In genomic region chr19:17780781-17781180, GRCh38 we compare ENCODE assay signal across 25 cellular contexts. TPM values are rescaled to one million over a fixed set of nuclear protein-coding genes. Genes with fewer than 3 reads are reported as not detected.
A peak's percentile ranks its signal among the peaks of the same experiment; 100 is the strongest.
DNase-seq lines count a peak whose midpoint lies in the region; ATAC-seq, FAIRE-seq and TF ChIP-seq lines count a peak whose summit lies in the region.
"Had no signal": no experiment of that assay in that cellular context is flagged by ENCODE, and none has a peak within 500 bp of the region (broad histone marks: within the 10 kb centered on the region; RNA-seq: fewer than 3 reads in every experiment).

No MANE protein-coding gene starts in this region.

- H3K4me3 ChIP-seq in HEK293 (ENCODE audit: low read depth, low read length) (no peak overlapping the region), H1 (ENCODE audit: extremely low read depth in 1 of 4, insufficient read depth in 2 of 4, low read depth in 3 of 4, low read length in 4 of 4) (no peak overlapping the region), transverse colon (no peak overlapping the region)
- H3K4me3 ChIP-seq: BLaER1 treated with 17β-estradiol and CSF1 and Interleukin-3, amounts not matched to agents 10 nM and 100 nM; GM12878; GM23248 had no signal

- TF ChIP-seq POLR2A in H1 (IDR thresholded peaks at IDR 0.05; ENCODE audit: control extremely low read depth in 1 of 2, low read depth in 2 of 2, low read length in 2 of 2), result no peak
- no peak for TF ChIP-seq POLR2A in transverse colon (IDR thresholded peaks at IDR 0.05)

- H3K14ac ChIP-seq in H1 (ENCODE audit: insufficient read length), result no peak overlapping the region

- H2AK5ac ChIP-seq in H1 (ENCODE audit: low read depth, low read length), result peak overlapping the region; percentile 90; the same call in 1 of the 2 replicates

- CTCF ChIA-PET in HEK293 (lab: Yijun Ruan, JAX), result interaction anchor here (0.6 to 1.4 kb wide), 2 partner anchors 22 to 75 kb away, joined by 3 to 4 read pairs; no protein-coding TSS in a partner anchor
- CTCF ChIA-PET in H1 (lab: Charles Lee; ENCODE audit: partially characterized antibody), result interaction anchor here (1.5 to 3.0 kb wide), 2 partner anchors 14 to 23 kb away, joined by 3 to 12 read pairs; no protein-coding TSS in a partner anchor

- POLR2A ChIA-PET in HEK293 (lab: Yijun Ruan, JAX), result no interaction called here
- POLR2A ChIA-PET in H1 (lab: Charles Lee; ENCODE audit: partially characterized antibody), result interaction anchor here (0.5 to 2.1 kb wide), 2 partner anchors 85 to 243 kb away, joined by 3 to 5 read pairs; no protein-coding TSS in a partner anchor

- H3K27ac ChIP-seq in HEK293 (ENCODE audit: extremely low read depth, low read depth, low read length), result no peak overlapping the region
- H3K27ac ChIP-seq in H1 (ENCODE audit: low read depth, low read length), result no peak overlapping the region
- H3K27ac ChIP-seq in transverse colon, result no peak overlapping the region
- H3K27ac ChIP-seq: BLaER1 treated with 17β-estradiol and CSF1 and Interleukin-3, amounts not matched to agents 10 nM and 100 nM; GM23248 had no signal

- no peak overlapping the region for H2BK20ac ChIP-seq in H1 (ENCODE audit: low read length)

- no peaks in the 10 kb centered on the region for H3K4me1 ChIP-seq in HEK293 (ENCODE audit: control insufficient read depth, insufficient read depth, low read length)
- peaks cover 0 to 12% (median 9%) of the 10 kb centered on the region in 4 experiments; a peak in 6 of 7 replicates for H3K4me1 ChIP-seq in H1 (replicated peaks in 1 of 4; ENCODE audit: control insufficient read depth in 3 of 4, insufficient read depth in 4 of 4, low read length in 3 of 4)
- peaks cover 0 to 16% (median 12%) of the 10 kb centered on the region in 4 donors for H3K4me1 ChIP-seq in transverse colon
- H3K4me1 ChIP-seq: BE2C had no signal

- no peak overlapping the region for H3K56ac ChIP-seq in H1 (replicated peaks; ENCODE audit: insufficient read length, low read depth, low read length)

- in situ Hi-C loops in transverse colon (cut with MboI; ENCODE audit: low pct_ligation_motif_present in 1 of 4, low pct_unique_long_range_greater_than_20kb in 1 of 4, low sequenced_read_pairs in 3 of 4), result no loop called here

- H3K23ac ChIP-seq in H1 (ENCODE audit: insufficient read length), result no peak overlapping the region

- no peaks in the 10 kb centered on the region for H3K79me2 ChIP-seq in H1 (ENCODE audit: control insufficient read depth in 1 of 2, insufficient read depth in 2 of 2, low read length in 2 of 2)

- peaks cover 9% of the 10 kb centered on the region for H3K23me2 ChIP-seq in H1 (ENCODE audit: low read depth, low read length)

- no peak overlapping the region for H2BK12ac ChIP-seq in H1 (ENCODE audit: low read depth, low read length)

- no peak for DNase-seq in H1 (ENCODE audit: low read depth in 1 of 2, low spot score in 2 of 2)
- DNase-seq in stimulated activated naive B cell treated with anti-CD40 and anti-IgM and Interleukin-4, amounts not matched to agents 10 μg/mL and 1 μg/mL and 100 μg/mL, for 72 hours, result no peak
- no peak for DNase-seq in transverse colon
- DNase-seq in activated CD4-positive, alpha-beta T cell treated with anti-CD3 and anti-CD28 coated beads, Interleukin-2, amount 50 U/mL, for 48 hours, result no peak
- DNase-seq: BE2C; CD4-positive, alpha-beta T cell; CD8-positive, alpha-beta memory T cell; DMS 273 treated with DMSO at 0.1 percent for 48 hours; DMS79; EL; GDM1; GM23248; H9; HFFc6 had no signal

- no peak for ATAC-seq in stimulated activated naive B cell treated with anti-CD40 and anti-IgM and Interleukin-4, amounts not matched to agents 10 μg/mL and 1 μg/mL and 100 μg/mL, for 72 hours (replicated peaks)
- no peak for ATAC-seq in HG03025 (IDR thresholded peaks at IDR 0.05; ENCODE audit: low FRiP score, unreplicated experiment)
- ATAC-seq: GM12878, HCT116 had no signal

- H3K4me2 ChIP-seq in H1 (ENCODE audit: insufficient read depth in 1 of 2, low read depth in 2 of 2, low read length in 2 of 2), result no peak overlapping the region
- H3K4me2 ChIP-seq: BLaER1 treated with 17β-estradiol and CSF1 and Interleukin-3, amounts not matched to agents 10 nM and 100 nM had no signal

- peaks cover 40 to 53% of the 10 kb centered on the region in 2 donors for H3K4me1 Mint-ChIP-seq in stimulated activated naive B cell treated with anti-CD40 and anti-IgM and Interleukin-4, amounts not matched to agents 10 μg/mL and 1 μg/mL and 100 μg/mL, for 72 hours

- peaks cover 0 to 2% of the 10 kb centered on the region in 2 experiments for H4K20me1 ChIP-seq in H1 (replicated peaks in 1 of 2; ENCODE audit: control insufficient read depth in 1 of 2, insufficient read depth in 2 of 2, low read length in 2 of 2)

- H3K27ac Mint-ChIP-seq in stimulated activated naive B cell treated with anti-CD40 and anti-IgM and Interleukin-4, amounts not matched to agents 10 μg/mL and 1 μg/mL and 100 μg/mL, for 72 hours, result peak overlapping the region; percentile 65
- H3K27ac Mint-ChIP-seq: CD4-positive, alpha-beta T cell; H9; HFFc6 had no signal

- H3K36me3 ChIP-seq in HEK293 (ENCODE audit: control insufficient read depth in 2 of 2, insufficient read depth in 1 of 2, low read length in 2 of 2) (no peaks in the 10 kb centered on the region), H1 (ENCODE audit: control insufficient read depth in 2 of 4, insufficient read depth in 4 of 4, low read length in 3 of 4) (peaks cover 0 to 3% (median 0%) of the 10 kb centered on the region in 4 experiments; a peak in 2 of 8 replicates), transverse colon (no peaks in the 10 kb centered on the region)
- H3K36me3 ChIP-seq: BE2C had no signal

- no peak overlapping the region for H3K9ac ChIP-seq in H1 (replicated peaks in 1 of 4; ENCODE audit: extremely low read depth in 1 of 4, low read depth in 3 of 4, low read length in 3 of 4)
- H3K9ac ChIP-seq: BLaER1 treated with 17β-estradiol and CSF1 and Interleukin-3, amounts not matched to agents 10 nM and 100 nM; GM23248 had no signal

- peaks cover 0 to 3% of the 10 kb centered on the region in 2 donors for H3K9me3 Mint-ChIP-seq in stimulated activated naive B cell treated with anti-CD40 and anti-IgM and Interleukin-4, amounts not matched to agents 10 μg/mL and 1 μg/mL and 100 μg/mL, for 72 hours
- H3K9me3 Mint-ChIP-seq: CD4-positive, alpha-beta T cell; CD8-positive, alpha-beta memory T cell; HFFc6 had no signal

- no peak overlapping the region for H3K4me3 Mint-ChIP-seq in stimulated activated naive B cell treated with anti-CD40 and anti-IgM and Interleukin-4, amounts not matched to agents 10 μg/mL and 1 μg/mL and 100 μg/mL, for 72 hours
- H3K4me3 Mint-ChIP-seq: CD14-positive monocyte; CD4-positive, alpha-beta T cell; CD8-positive, alpha-beta memory T cell; H9; HFFc6 had no signal

- intact Hi-C loops in transverse colon (cut with DNase I; ENCODE audit: low total_unique reads), result no loop called here

- TF ChIP-seq CTCF in HEK293 (tag by site-specific recombination; IDR thresholded peaks at IDR 0.05) (no peak), H1 (IDR thresholded peaks at IDR 0.05; ENCODE audit: control extremely low read depth in 1 of 3, insufficient read depth in 1 of 3, low read depth in 1 of 3, low read length in 3 of 3) (no peak), transverse colon (IDR thresholded peaks at IDR 0.05) (no peak)

- H3K18ac ChIP-seq in H1 (ENCODE audit: extremely low read depth, low read length), result no peak overlapping the region

- H4K8ac ChIP-seq in H1 (ENCODE audit: extremely low read depth, insufficient read depth, low read length), result no peak overlapping the region

- no peak overlapping the region for H3K4ac ChIP-seq in H1 (replicated peaks; ENCODE audit: insufficient read length, low read depth, low read length)

- H3K36me3 Mint-ChIP-seq in stimulated activated naive B cell treated with anti-CD40 and anti-IgM and Interleukin-4, amounts not matched to agents 10 μg/mL and 1 μg/mL and 100 μg/mL, for 72 hours, result peaks cover 53 to 66% of the 10 kb centered on the region in 2 donors

- no peak overlapping the region for H2AFZ ChIP-seq in H1 (ENCODE audit: low read length)
- H2AFZ ChIP-seq: GM23248 had no signal

- 76% methylated on average over 2 of the region's 2 CpGs; no CpG with 5 or more reads in 1 of the 2 experiments for WGBS in H1 (ENCODE audit: extremely low coverage in 1 of 2, insufficient coverage in 1 of 2, insufficient read length in 1 of 2, insufficient replicate concordance in 2 of 2, low coverage in 1 of 2, low lambda C conversion rate in 2 of 2, missing lambda C conversion rate in 1 of 2), 2 experiments
- WGBS in transverse colon (ENCODE audit: low coverage in 1 of 2), 2 donors, result 83 to 91% methylated on average over 1 to 2 of the region's 2 CpGs

- H2BK5ac ChIP-seq in H1 (ENCODE audit: low read depth, low read length), result no peak overlapping the region

- H2BK15ac ChIP-seq in H1 (ENCODE audit: low read length), result no peak overlapping the region

- H3K9me3 ChIP-seq in HEK293 (ENCODE audit: control insufficient read depth, insufficient read depth, low read depth, low read length), result no peaks in the 10 kb centered on the region
- no peaks in the 10 kb centered on the region for H3K9me3 ChIP-seq in H1 (ENCODE audit: insufficient read depth in 2 of 2, low read depth in 1 of 2, low read length in 1 of 2)
- no peaks in the 10 kb centered on the region for H3K9me3 ChIP-seq in transverse colon
- H3K9me3 ChIP-seq: BE2C had no signal

- no peak overlapping the region for H4K5ac ChIP-seq in H1 (ENCODE audit: insufficient read length, low read depth, low read length)

- TF ChIP-seq RAD21 in H1 (IDR thresholded peaks at IDR 0.05 in 1 of 2, conservative IDR thresholded peaks at IDR 0.05 in 1 of 2; ENCODE audit: low read depth in 2 of 2, low read length in 2 of 2), result no peak

- FAIRE-seq in H1 (lab: Jason Lieb, UNC), result no peak
- FAIRE-seq: D721Med, GM12878, GM19239 had no signal

- peaks cover 9% of the 10 kb centered on the region for H3K79me1 ChIP-seq in H1 (ENCODE audit: low read depth, low read length)

- no peaks in the 10 kb centered on the region for H3K27me3 ChIP-seq in H1 (replicated peaks in 1 of 4; ENCODE audit: control insufficient read depth in 3 of 4, extremely low read depth in 1 of 4, insufficient read depth in 3 of 4, low read length in 3 of 4)
- peaks cover 20% of the 10 kb centered on the region for H3K27me3 ChIP-seq in transverse colon
- H3K27me3 ChIP-seq: BE2C; BLaER1 treated with 17β-estradiol and CSF1 and Interleukin-3, amounts not matched to agents 10 nM and 100 nM had no signal

- H3K27me3 Mint-ChIP-seq in stimulated activated naive B cell treated with anti-CD40 and anti-IgM and Interleukin-4, amounts not matched to agents 10 μg/mL and 1 μg/mL and 100 μg/mL, for 72 hours, result no peaks in the 10 kb centered on the region
- H3K27me3 Mint-ChIP-seq: CD4-positive, alpha-beta T cell had no signal

- no peak overlapping the region for H4K91ac ChIP-seq in H1 (replicated peaks; ENCODE audit: insufficient read length, low read length)

- no peak overlapping the region for H2BK120ac ChIP-seq in H1 (replicated peaks; ENCODE audit: low read depth, low read length)

- TF ChIP-seq EP300 in H1 (IDR thresholded peaks at IDR 0.05; ENCODE audit: borderline replicate concordance in 1 of 2, low read depth in 2 of 2, low read length in 2 of 2) (no peak), transverse colon (IDR thresholded peaks at IDR 0.05; ENCODE audit: low read depth) (no peak)

RNA-seq across cellular contexts. Expression of gene B3GNT3, which starts 14.2 kb away (rescaled TPM):
- 1.5 and 1.8 TPM in 2 replicates for total RNA-seq in H1 (2021; fragmentation: NEBNext Ultra II Directional; extraction: Animal tissue kit (Norgen Biotek cat#: 25700))
- polyA plus RNA-seq in H1 (2011; rRNA removed), result 1.5 and 2.1 TPM in 2 replicates
- polyA plus RNA-seq in H1 (2011; cell fraction: cytosol; rRNA removed), result 0.96 TPM
- polyA plus RNA-seq in H1 (2011; cell fraction: nucleus; rRNA removed), result 1.6 TPM
- polyA plus RNA-seq in H1 (2012, experiment 1 of 2), result 0.86 to 2.0 TPM (median 1.5 TPM) in 4 replicates
- polyA plus RNA-seq in H1 (2012, experiment 2 of 2), result 1.5 TPM
- 2.6 TPM for polyA plus RNA-seq in H1 (2013, experiment 1 of 2)
- 2.9 TPM for polyA plus RNA-seq in H1 (2013, experiment 2 of 2)
- 1.4 and 1.5 TPM in 2 replicates for polyA minus RNA-seq in H1 (2011; rRNA and poly(A)+ RNA removed)
- polyA minus RNA-seq in H1 (2011; cell fraction: cytosol; rRNA and poly(A)+ RNA removed), result 1.6 TPM
- 0.60 TPM for polyA minus RNA-seq in H1 (2011; cell fraction: nucleus; rRNA and poly(A)+ RNA removed)
- total RNA-seq in transverse colon, result 100 to 1,000 TPM in 3 of 4 donors, 10 to 100 TPM in 1; 52.1 to 180 (median 144) TPM
- total RNA-seq: A172; CD8-positive, alpha-beta memory T cell; GM12878; GM23248; H4; HFFc6 had no signal
- polyA plus RNA-seq: AG04450; CD14-positive monocyte; CD8-positive, alpha-beta memory T cell; GM12878; GM23248 had no signal

RNA-seq across cellular contexts. Expression of gene FCHO1, which starts 29.5 kb away (rescaled TPM):
- 25.9 and 27.0 TPM in 2 replicates for total RNA-seq in H1 (2021; fragmentation: NEBNext Ultra II Directional; extraction: Animal tissue kit (Norgen Biotek cat#: 25700))
- polyA plus RNA-seq in H1 (2011; rRNA removed), result 13.0 and 19.5 TPM in 2 replicates
- polyA plus RNA-seq in H1 (2011; cell fraction: cytosol; rRNA removed), result 7.2 TPM
- 18.3 TPM for polyA plus RNA-seq in H1 (2011; cell fraction: nucleus; rRNA removed)
- polyA plus RNA-seq in H1 (2012, experiment 1 of 2), result 16.1 to 33.3 TPM (median 30.3 TPM) in 4 replicates
- polyA plus RNA-seq in H1 (2012, experiment 2 of 2), result 31.0 TPM
- 32.3 TPM for polyA plus RNA-seq in H1 (2013, experiment 1 of 2)
- polyA plus RNA-seq in H1 (2013, experiment 2 of 2), result 30.1 TPM
- polyA minus RNA-seq in H1 (2011; rRNA and poly(A)+ RNA removed), result 7.4 and 12.0 TPM in 2 replicates
- polyA minus RNA-seq in H1 (2011; cell fraction: cytosol; rRNA and poly(A)+ RNA removed), result 10.9 TPM
- polyA minus RNA-seq in H1 (2011; cell fraction: nucleus; rRNA and poly(A)+ RNA removed), result 27.5 TPM
- total RNA-seq in transverse colon, result 10 to 100 TPM in 1 of 4 donors, 1 to 10 TPM in 2, under 1 TPM in 1; 0.60 to 26.9 (median 3.8) TPM

RNA-seq across cellular contexts. Expression of gene INSL3, which starts 40.5 kb away (rescaled TPM):
- 0.41 and 1.2 TPM in 2 replicates for total RNA-seq in H1 (2021; fragmentation: NEBNext Ultra II Directional; extraction: Animal tissue kit (Norgen Biotek cat#: 25700))
- polyA plus RNA-seq in H1 (2011; rRNA removed), result 1.1 and 1.5 TPM in 2 replicates
- 0.44 TPM for polyA plus RNA-seq in H1 (2011; cell fraction: cytosol; rRNA removed)
- 1.9 TPM for polyA plus RNA-seq in H1 (2011; cell fraction: nucleus; rRNA removed)
- 1.2 to 1.5 TPM (median 1.4 TPM) in 3 of 4 replicates, not detected in the other for polyA plus RNA-seq in H1 (2012, experiment 1 of 2)
- polyA plus RNA-seq in H1 (2012, experiment 2 of 2), result 1.00 TPM
- 0.87 TPM for polyA plus RNA-seq in H1 (2013, experiment 1 of 2)
- 1.1 TPM for polyA plus RNA-seq in H1 (2013, experiment 2 of 2)
- polyA minus RNA-seq in H1 (2011; rRNA and poly(A)+ RNA removed), result 0.69 and 0.71 TPM in 2 replicates
- 1.8 TPM for polyA minus RNA-seq in H1 (2011; cell fraction: cytosol; rRNA and poly(A)+ RNA removed)
- not detected for polyA minus RNA-seq in H1 (2011; cell fraction: nucleus; rRNA and poly(A)+ RNA removed)
- not detected for total RNA-seq in transverse colon
- total RNA-seq: A172, GM23248, H4, HFFc6 had no signal
- polyA plus RNA-seq: AG04450, GM23248 had no signal

Comparison
In these comparisons a context has a peak if more than half of its experiments do, and no peak if none do; other contexts are left out.
1. RNA of gene B3GNT3, which starts 14.2 kb away (total RNA-seq): 52.1 to 180 TPM in transverse colon; 1.5 to 1.8 TPM in H1; every median in the first group is over 10 times any median in the second.